In the genomic region with DNA sequence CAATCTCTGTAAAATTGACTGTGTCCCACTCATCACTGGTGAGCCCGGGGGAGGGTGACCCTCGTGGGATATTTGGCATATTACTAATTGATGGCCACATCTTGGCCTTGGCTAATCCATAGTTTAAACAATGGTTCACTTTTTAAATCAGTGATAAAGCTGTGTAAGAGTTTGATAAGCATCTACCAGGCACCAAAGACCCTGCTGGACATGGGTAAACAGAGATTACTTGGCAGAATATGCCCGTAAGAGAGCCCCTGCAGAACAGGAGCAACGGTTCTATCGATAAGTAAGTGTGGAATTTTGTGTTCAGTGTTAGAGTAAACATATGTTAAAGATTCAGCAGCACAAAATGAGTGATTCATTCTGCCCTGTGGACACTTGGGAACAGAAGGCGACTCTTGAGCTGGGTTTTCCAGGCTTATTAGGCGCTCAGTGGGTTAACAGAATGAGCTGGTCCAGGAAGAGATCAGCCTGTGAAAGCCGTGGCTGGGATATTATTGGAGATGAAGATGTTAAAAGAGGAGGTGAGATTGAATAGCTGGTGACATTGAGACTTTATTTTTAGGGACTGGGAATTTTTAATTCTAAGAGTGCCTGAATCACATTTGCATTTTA, we compare ENCODE assay signal across 23 cellular contexts. TPM values are rescaled to one million over a fixed set of nuclear protein-coding genes. Genes with fewer than 3 reads are reported as not detected.
DNase-seq lines count a peak whose midpoint lies in the region; ATAC-seq, FAIRE-seq and TF ChIP-seq lines count a peak whose summit lies in the region.
"Had no signal": no experiment of that assay in that cellular context is flagged by ENCODE, and none has a peak within 500 bp of the region (broad histone marks: within the 10 kb centered on the region; RNA-seq: fewer than 3 reads in every experiment).

No MANE protein-coding gene starts in this region.

- H3K4me2 ChIP-seq in GM12878 (ENCODE audit: control insufficient read depth, insufficient read depth), result no peak overlapping the region
- H3K4me2 ChIP-seq in GM23338, result no peak overlapping the region

- no peaks in the 10 kb centered on the region for H4K20me1 ChIP-seq in GM12878 (ENCODE audit: control insufficient read depth, insufficient read depth)
- 0 out of 2 replicates have a peak, but pooled peaks cover 3% of the 10 kb centered on the region for H4K20me1 ChIP-seq in GM23338 (replicated peaks; ENCODE audit: insufficient read depth)

- FAIRE-seq in GM12878 (lab: Jason Lieb, UNC), result no peak
- FAIRE-seq: endometrium had no signal

- 0 out of 3 replicates have a peak, but pooled peaks cover 2% of the 10 kb centered on the region for H3K9me3 Mint-ChIP-seq in GM23338
- H3K9me3 Mint-ChIP-seq: activated CD4-positive, alpha-beta T cell treated with anti-CD3 and anti-CD28 coated beads, Interleukin-2, amount 10 ng/mL, durations not matched to agents 24 days and 14 days had no signal

- TSS peak; percentile 47 for BruUV-seq in GM12878 (replicated peaks; lab: Mats Ljungman, UMichigan)

- no peaks in the 10 kb centered on the region for H3K9me2 ChIP-seq in GM23338 (ENCODE audit: insufficient read depth)

- H3K27me3 ChIP-seq in GM12878 (replicated peaks in 1 of 2; ENCODE audit: control insufficient read depth in 2 of 2, insufficient read depth in 2 of 2, low read length in 1 of 2), result no peaks in the 10 kb centered on the region
- no peaks in the 10 kb centered on the region for H3K27me3 ChIP-seq in GM23338 (ENCODE audit: insufficient read depth)
- H3K27me3 ChIP-seq: foreskin keratinocyte, left lung, tibial artery had no signal

- H3K79me2 ChIP-seq in GM12878 (ENCODE audit: control insufficient read depth, insufficient read depth, low read length), result no peaks in the 10 kb centered on the region
- H3K79me2 ChIP-seq in GM23338 (replicated peaks; ENCODE audit: insufficient read depth), result no peaks in the 10 kb centered on the region

- no peak for TF ChIP-seq EP300 in GM12878 (IDR thresholded peaks at IDR 0.05; ENCODE audit: borderline replicate concordance in 1 of 2, control insufficient read depth in 1 of 2, low read depth in 2 of 2, low read length in 2 of 2)

- POLR2A ChIA-PET in GM12878 (lab: Charles Lee), result no interaction called here

- no peak overlapping the region for H3K9ac ChIP-seq in GM12878 (ENCODE audit: control insufficient read depth, insufficient read depth, low read length)
- H3K9ac ChIP-seq: GM23248 had no signal

- H3K9me3 ChIP-seq in GM12878 (replicated peaks; ENCODE audit: control insufficient read depth, insufficient read depth, low read length), result no peaks in the 10 kb centered on the region
- H3K9me3 ChIP-seq: left lung, tibial artery had no signal

- H3K36me3 ChIP-seq in GM12878 (ENCODE audit: control insufficient read depth in 2 of 2, insufficient read depth in 2 of 2, low read length in 1 of 2), result peaks cover 0 to 3% of the 10 kb centered on the region in 2 experiments
- H3K36me3 ChIP-seq in GM23338 (ENCODE audit: insufficient read depth), result peaks cover 7% of the 10 kb centered on the region; the same call in 1 of the 2 replicates

- CTCF ChIA-PET in GM12878 (lab: Yijun Ruan, JAX), result interaction anchor here (2.5 kb wide), 1 partner anchor 11 kb away, joined by 5 read pairs; no protein-coding TSS in a partner anchor

- H3K27ac Mint-ChIP-seq in GM23338, result no peak overlapping the region
- H3K27ac Mint-ChIP-seq: activated CD4-positive, alpha-beta T cell treated with anti-CD3 and anti-CD28 coated beads, Interleukin-2, amount 10 ng/mL, durations not matched to agents 24 days and 14 days had no signal

- H3K4me3 Mint-ChIP-seq in GM23338, result no peak overlapping the region
- H3K4me3 Mint-ChIP-seq: activated CD4-positive, alpha-beta T cell treated with anti-CD3 and anti-CD28 coated beads, Interleukin-2, amount 10 ng/mL, durations not matched to agents 24 days and 14 days had no signal

- peaks cover 10% of the 10 kb centered on the region; the same call in 2 of the 3 replicates for H3K36me3 Mint-ChIP-seq in GM23338 (ENCODE audit: low read depth)

- TF ChIP-seq CTCF in GM12878 (IDR thresholded peaks at IDR 0.05 in 2 of 3, conservative IDR thresholded peaks at IDR 0.05 in 1 of 3; ENCODE audit: control insufficient read depth in 2 of 3, extremely low read depth in 1 of 3, insufficient read depth in 1 of 3, low read depth in 3 of 3, low read length in 3 of 3), result no peak
- TF ChIP-seq CTCF in GM23338 (conservative IDR thresholded peaks at IDR 0.05; ENCODE audit: low read depth in 2 of 2), result no peak

- no peak overlapping the region for H2AFZ ChIP-seq in GM12878 (ENCODE audit: control insufficient read depth, low read depth, low read length)
- H2AFZ ChIP-seq in GM23338, result no peak overlapping the region
- H2AFZ ChIP-seq: GM23248 had no signal

- H3K4me1 Mint-ChIP-seq in GM23338, result peaks cover 17% of the 10 kb centered on the region

- H3K4me1 ChIP-seq in GM12878 (ENCODE audit: control insufficient read depth, insufficient read depth, low read length) (no peaks in the 10 kb centered on the region), GM23338 (ENCODE audit: insufficient read depth) (peaks cover 8% of the 10 kb centered on the region; the same call in 1 of the 2 replicates)
- H3K4me1 ChIP-seq: foreskin keratinocyte, left lung had no signal

- RAD21 ChIA-PET in GM12878 (lab: Charles Lee; ENCODE audit: unreplicated experiment), result interaction anchor here (0.6 kb wide), 1 partner anchor 441 kb away, joined by 3 read pairs; no protein-coding TSS in a partner anchor

- DNase-seq in AG08396 (ENCODE audit: low spot score), result peak; percentile 29
- DNase-seq in ELR (ENCODE audit: low read depth), result peak; percentile 76
- no peak for DNase-seq in GM12878 (ENCODE audit: low read depth, low spot score)
- DNase-seq in iris pigment epithelial cell (ENCODE audit: low read depth), result peak; percentile 50
- DNase-seq in NCI-H524 treated with DMSO at 0.1 percent for 48 hours (lab: John Stamatoyannopoulos, UW), result no peak
- DNase-seq in GM23338 (ENCODE audit: low spot score), result no peak
- no peak for DNase-seq in left colon
- DNase-seq: activated CD4-positive, alpha-beta T cell treated with anti-CD3 and anti-CD28 coated beads, Interleukin-2, amount 10 ng/mL, durations not matched to agents 24 days and 14 days; activated effector memory CD4-positive, alpha-beta T cell treated with anti-CD3 and anti-CD28 coated beads, Interleukin-2, amount 50 U/mL, for 16 hours; anterior cingulate cortex; DMS79 treated with DMSO at 0.1 percent for 48 hours; foreskin keratinocyte; GM23248; Karpas-422; left lung; NCI-H1105; NCI-H2081 treated with DMSO at 0.1 percent for 48 hours; NCI-H510A treated with DMSO at 0.1 percent for 48 hours; SHP77 treated with DMSO at 0.1 percent for 48 hours; T-helper 1 cell; tibial artery had no signal

- H3F3A ChIP-seq in GM23338 (replicated peaks; ENCODE audit: low read depth), result no peaks in the 10 kb centered on the region

- no peak overlapping the region for H3K27ac ChIP-seq in GM12878 (ENCODE audit: control insufficient read depth, insufficient read depth)
- no peak overlapping the region for H3K27ac ChIP-seq in GM23338 (ENCODE audit: low read depth)
- H3K27ac ChIP-seq: foreskin keratinocyte, GM23248, left lung, tibial artery had no signal

- no peaks in the 10 kb centered on the region for H3K27me3 Mint-ChIP-seq in GM23338 (ENCODE audit: insufficient read depth, low read depth, poor library complexity)
- H3K27me3 Mint-ChIP-seq: activated CD4-positive, alpha-beta T cell treated with anti-CD3 and anti-CD28 coated beads, Interleukin-2, amount 10 ng/mL, durations not matched to agents 24 days and 14 days had no signal

- ATAC-seq in GM12878, result no peak
- no peak for ATAC-seq in GM23338
- no peak for ATAC-seq in GM21515 (IDR thresholded peaks at IDR 0.05; ENCODE audit: unreplicated experiment)
- no peak for ATAC-seq in left colon
- ATAC-seq: foreskin keratinocyte, left lung had no signal

- intact Hi-C loops in GM12878 (cut with micrococcal nuclease; ENCODE audit: unreplicated experiment) (no loop called here), left colon (cut with DNase I, micrococcal nuclease) (no loop called here)

- in situ Hi-C loops in GM12878 (cut with MboI), result no loop called here

- SMC1A ChIA-PET in GM12878 (lab: Charles Lee; ENCODE audit: uncharacterized antibody, unreplicated experiment), result interaction anchor here (1.0 to 1.6 kb wide), 3 partner anchors 26 to 64 kb away, joined by 3 to 5 read pairs (median 3); no protein-coding TSS in a partner anchor

- no peak overlapping the region for H3K4me3 ChIP-seq in GM12878
- no peak overlapping the region for H3K4me3 ChIP-seq in GM23338
- H3K4me3 ChIP-seq: GM23248, left lung, tibial artery had no signal

- no peak for TF ChIP-seq RAD21 in GM12878 (IDR thresholded peaks at IDR 0.05; ENCODE audit: insufficient read depth, low read depth, low read length)

- no peak for TF ChIP-seq POLR2A in GM12878 (IDR thresholded peaks at IDR 0.05; ENCODE audit: low read depth, low read length)

- 87% methylated on average over 8 of the region's 8 CpGs for WGBS in GM12878 (ENCODE audit: insufficient coverage, insufficient replicate concordance, low lambda C conversion rate, missing lambda C conversion rate)

RNA-seq across cellular contexts. Expression of gene CNST, which starts 55.9 kb away (rescaled TPM):
- 56.0 and 62.4 TPM in 2 replicates for total RNA-seq in GM12878 (2013; cell fraction: nucleolus; rRNA removed)
- 10.6 and 12.0 TPM in 2 replicates for total RNA-seq in GM12878 (2014; rRNA removed)
- total RNA-seq in GM12878 (2014; rRNA removed; fragmentation: Illumina TruSeq; extraction: Trizol), result 13.2 and 13.4 TPM in 2 replicates
- 15.6 and 18.8 TPM in 2 replicates for total RNA-seq in GM12878 (2021)
- 4.4 TPM for polyA plus RNA-seq in GM12878 (2011; ENCODE audit: low read depth)
- 12.5 and 15.4 TPM in 2 replicates for polyA plus RNA-seq in GM12878 (2011; rRNA removed)
- 6.3 and 7.4 TPM in 2 replicates for polyA plus RNA-seq in GM12878 (2011; cell fraction: cytosol; rRNA removed)
- 9.5 and 10.1 TPM in 2 replicates for polyA plus RNA-seq in GM12878 (2011; cell fraction: nucleus; rRNA removed)
- 7.1 and 9.0 TPM in 2 replicates for polyA plus RNA-seq in GM12878 (2012)
- 12.1 and 15.8 TPM in 2 replicates for polyA plus RNA-seq in GM12878 (2014; fragmentation: Illumina TruSeq; extraction: Trizol)
- 1 to 10 TPM; 4.8 to 4.9 TPM for polyA plus RNA-seq in GM12878 (2014; fragmentation: Nextera tagmentation; extraction: Ambion mirVana)
- 8.9 and 9.4 TPM in 2 replicates for polyA plus RNA-seq in GM12878 (2014; rRNA removed)
- 10 to 100 TPM; 14.9 to 16.2 TPM for polyA plus RNA-seq in GM12878 (2016; fragmentation: Nextera tagmentation; extraction: Ambion mirVana)
- 18.1 and 43.2 TPM in 2 replicates for polyA minus RNA-seq in GM12878 (2011; rRNA and poly(A)+ RNA removed)
- 6.5 and 9.2 TPM in 2 replicates for polyA minus RNA-seq in GM12878 (2011; cell fraction: cytosol; rRNA and poly(A)+ RNA removed)
- polyA minus RNA-seq in GM12878 (2011; cell fraction: nucleus; rRNA and poly(A)+ RNA removed), result 15.2 and 21.5 TPM in 2 replicates
- total RNA-seq in GM23338 (2014; rRNA removed; shearing (Covaris generic)), result 17.2 and 17.6 TPM in 2 replicates
- 8.1 and 8.9 TPM in 2 replicates for polyA plus RNA-seq in GM23338 (2016; fragmentation: Nextera tagmentation; extraction: Ambion mirVana)
- total RNA-seq in left colon, result 10 to 100 TPM; 40.2 to 45.0 TPM

RNA-seq across cellular contexts. Expression of gene TFB2M, which starts 56.1 kb away (rescaled TPM):
- total RNA-seq in GM12878 (2013; cell fraction: nucleolus; rRNA removed), result 13.2 and 16.6 TPM in 2 replicates
- total RNA-seq in GM12878 (2014; rRNA removed), result 25.8 and 26.6 TPM in 2 replicates
- 23.0 and 26.8 TPM in 2 replicates for total RNA-seq in GM12878 (2014; rRNA removed; fragmentation: Illumina TruSeq; extraction: Trizol)
- 23.3 and 25.2 TPM in 2 replicates for total RNA-seq in GM12878 (2021)
- 11.9 TPM for polyA plus RNA-seq in GM12878 (2011; ENCODE audit: low read depth)
- 36.8 and 53.4 TPM in 2 replicates for polyA plus RNA-seq in GM12878 (2011; rRNA removed)
- polyA plus RNA-seq in GM12878 (2011; cell fraction: cytosol; rRNA removed), result 13.9 and 15.7 TPM in 2 replicates
- 13.6 and 17.9 TPM in 2 replicates for polyA plus RNA-seq in GM12878 (2011; cell fraction: nucleus; rRNA removed)
- polyA plus RNA-seq in GM12878 (2012), result 16.4 and 21.3 TPM in 2 replicates
- 26.4 and 30.2 TPM in 2 replicates for polyA plus RNA-seq in GM12878 (2014; fragmentation: Illumina TruSeq; extraction: Trizol)
- 10 to 100 TPM; 47.2 to 66.0 TPM for polyA plus RNA-seq in GM12878 (2014; fragmentation: Nextera tagmentation; extraction: Ambion mirVana)
- 28.1 and 35.3 TPM in 2 replicates for polyA plus RNA-seq in GM12878 (2014; rRNA removed)
- polyA plus RNA-seq in GM12878 (2016; fragmentation: Nextera tagmentation; extraction: Ambion mirVana), result 10 to 100 TPM; 52.2 to 52.5 TPM
- polyA minus RNA-seq in GM12878 (2011; rRNA and poly(A)+ RNA removed), result 6.0 and 7.9 TPM in 2 replicates
- polyA minus RNA-seq in GM12878 (2011; cell fraction: cytosol; rRNA and poly(A)+ RNA removed), result 4.1 and 4.5 TPM in 2 replicates
- polyA minus RNA-seq in GM12878 (2011; cell fraction: nucleus; rRNA and poly(A)+ RNA removed), result 9.2 and 11.4 TPM in 2 replicates
- total RNA-seq in GM23338 (2014; rRNA removed; shearing (Covaris generic)), result 24.9 and 25.2 TPM in 2 replicates
- polyA plus RNA-seq in GM23338 (2016; fragmentation: Nextera tagmentation; extraction: Ambion mirVana), result 11.2 and 18.7 TPM in 2 replicates
- total RNA-seq in left colon, result 10 to 100 TPM; 10.2 to 12.3 TPM

Comparison
In these comparisons a context has a peak if more than half of its experiments do, and no peak if none do; other contexts are left out.
1. DNase-seq: peak in AG08396 (single experiment), ELR (single experiment) and iris pigment epithelial cell (single experiment); none in GM12878 (single experiment), NCI-H524 treated with DMSO at 0.1 percent for 48 hours (single experiment), GM23338 (single experiment) and left colon (0 of 2).